Comparison of ENCODE assay signal across 1 cellular context in genomic region chr7:138890782-138891445, GRCh38.
TF ChIP-seq lines count a peak whose summit lies in the region.

No MANE protein-coding gene starts in this region.

TF ChIP-seq in HepG2, 621 proteins besides CTCF, POLR2A, EP300 and RAD21 (continued from another document and continues in another):
- TF ChIP-seq SAP130 (CRISPR knock-in tag; IDR thresholded peaks at IDR 0.05; ENCODE audit: low read depth) (peak; percentile 25; the same call in 1 of the 2 replicates), ZNF704 (CRISPR knock-in tag; IDR thresholded peaks at IDR 0.05; ENCODE audit: borderline replicate concordance) (no peak), ZNF720 (CRISPR knock-in tag; IDR thresholded peaks at IDR 0.05) (no peak), ZNF501 (CRISPR knock-in tag; IDR thresholded peaks at IDR 0.05) (peak; percentile 79; the same call in 1 of the 2 replicates), ZNF564 (CRISPR knock-in tag; IDR thresholded peaks at IDR 0.05) (no peak), ZIK1 (CRISPR knock-in tag; IDR thresholded peaks at IDR 0.05; ENCODE audit: borderline replicate concordance, low read depth) (no peak), ZNF597 (CRISPR knock-in tag; IDR thresholded peaks at IDR 0.05) (no peak), ZNF251 (CRISPR knock-in tag; IDR thresholded peaks at IDR 0.05) (no peak), CBX1 (IDR thresholded peaks at IDR 0.05; ENCODE audit: low read depth) (no peak), SOX6 (IDR thresholded peaks at IDR 0.05) (no peak), SOX6 (CRISPR knock-in tag; IDR thresholded peaks at IDR 0.05) (no peak; the same call in 1 of the 2 replicates), KDM5A (IDR thresholded peaks at IDR 0.05; ENCODE audit: borderline replicate concordance, low read length) (no peak), ISX (CRISPR knock-in tag; conservative IDR thresholded peaks at IDR 0.05) (no peak), GZF1 (CRISPR knock-in tag; IDR thresholded peaks at IDR 0.05) (no peak), GATAD1 (CRISPR knock-in tag; IDR thresholded peaks at IDR 0.05) (no peak), AKAP8 (CRISPR knock-in tag; IDR thresholded peaks at IDR 0.05) (no peak), ZNF780A (CRISPR knock-in tag; IDR thresholded peaks at IDR 0.05) (no peak), ZFP37 (CRISPR knock-in tag; IDR thresholded peaks at IDR 0.05; ENCODE audit: borderline replicate concordance) (no peak), ZNF235 (CRISPR knock-in tag; IDR thresholded peaks at IDR 0.05; ENCODE audit: borderline replicate concordance) (no peak), ZBTB42 (CRISPR knock-in tag; IDR thresholded peaks at IDR 0.05) (no peak), PHF5A (CRISPR knock-in tag; IDR thresholded peaks at IDR 0.05; ENCODE audit: low read depth, unreplicated experiment) (no peak), SIN3B (IDR thresholded peaks at IDR 0.05; ENCODE audit: low read length) (no peak), ZSCAN25 (CRISPR knock-in tag; IDR thresholded peaks at IDR 0.05) (no peak), ZNF547 (CRISPR knock-in tag; IDR thresholded peaks at IDR 0.05) (no peak), TCF12 (IDR thresholded peaks at IDR 0.05) (no peak), TCF12 (CRISPR knock-in tag; IDR thresholded peaks at IDR 0.05) (no peak), ZNF263 (CRISPR knock-in tag; IDR thresholded peaks at IDR 0.05) (0 out of 2 replicates have a peak, but pooled peaks have one; percentile 15), HDAC1 (CRISPR knock-in tag; IDR thresholded peaks at IDR 0.05) (0 out of 2 replicates have a peak, but pooled peaks have one; percentile 32), ZNF136 (CRISPR knock-in tag; IDR thresholded peaks at IDR 0.05; ENCODE audit: low read depth) (no peak), ATF7-NPFF (CRISPR knock-in tag; IDR thresholded peaks at IDR 0.05; ENCODE audit: low read depth) (no peak), ZBTB38 (CRISPR knock-in tag; IDR thresholded peaks at IDR 0.05) (no peak), ZFP36L1 (CRISPR knock-in tag; IDR thresholded peaks at IDR 0.05) (no peak), ZNF484 (CRISPR knock-in tag; IDR thresholded peaks at IDR 0.05; ENCODE audit: borderline replicate concordance, low read depth) (no peak), FOXO4 (CRISPR knock-in tag; conservative IDR thresholded peaks at IDR 0.05) (no peak), ZFP91 (CRISPR knock-in tag; IDR thresholded peaks at IDR 0.05; ENCODE audit: borderline replicate concordance) (peak; percentile 43; the same call in 1 of the 2 replicates), ZNF672 (CRISPR knock-in tag; IDR thresholded peaks at IDR 0.05) (no peak), MIER2 (CRISPR knock-in tag; IDR thresholded peaks at IDR 0.05) (no peak), ZNF567 (CRISPR knock-in tag; IDR thresholded peaks at IDR 0.05; ENCODE audit: borderline replicate concordance) (no peak), NFE2 (CRISPR knock-in tag; IDR thresholded peaks at IDR 0.05) (no peak)
- TF ChIP-seq, protein P1, sequence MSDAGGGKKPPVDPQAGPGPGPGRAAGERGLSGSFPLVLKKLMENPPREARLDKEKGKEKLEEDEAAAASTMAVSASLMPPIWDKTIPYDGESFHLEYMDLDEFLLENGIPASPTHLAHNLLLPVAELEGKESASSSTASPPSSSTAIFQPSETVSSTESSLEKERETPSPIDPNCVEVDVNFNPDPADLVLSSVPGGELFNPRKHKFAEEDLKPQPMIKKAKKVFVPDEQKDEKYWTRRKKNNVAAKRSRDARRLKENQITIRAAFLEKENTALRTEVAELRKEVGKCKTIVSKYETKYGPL (CRISPR knock-in tag; IDR thresholded peaks at IDR 0.05) = no peak
- TF ChIP-seq, protein P2, sequence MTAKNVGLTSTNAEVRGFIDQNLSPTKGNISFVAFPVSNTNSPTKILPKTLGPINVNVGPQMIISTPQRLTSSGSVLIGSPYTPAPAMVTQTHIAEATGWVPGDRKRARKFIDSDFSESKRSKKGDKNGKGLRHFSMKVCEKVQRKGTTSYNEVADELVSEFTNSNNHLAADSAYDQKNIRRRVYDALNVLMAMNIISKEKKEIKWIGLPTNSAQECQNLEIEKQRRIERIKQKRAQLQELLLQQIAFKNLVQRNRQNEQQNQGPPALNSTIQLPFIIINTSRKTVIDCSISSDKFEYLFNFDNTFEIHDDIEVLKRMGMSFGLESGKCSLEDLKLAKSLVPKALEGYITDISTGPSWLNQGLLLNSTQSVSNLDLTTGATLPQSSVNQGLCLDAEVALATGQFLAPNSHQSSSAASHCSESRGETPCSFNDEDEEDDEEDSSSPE (CRISPR knock-in tag; IDR thresholded peaks at IDR 0.05) = no peak
- TF ChIP-seq, protein P3, sequence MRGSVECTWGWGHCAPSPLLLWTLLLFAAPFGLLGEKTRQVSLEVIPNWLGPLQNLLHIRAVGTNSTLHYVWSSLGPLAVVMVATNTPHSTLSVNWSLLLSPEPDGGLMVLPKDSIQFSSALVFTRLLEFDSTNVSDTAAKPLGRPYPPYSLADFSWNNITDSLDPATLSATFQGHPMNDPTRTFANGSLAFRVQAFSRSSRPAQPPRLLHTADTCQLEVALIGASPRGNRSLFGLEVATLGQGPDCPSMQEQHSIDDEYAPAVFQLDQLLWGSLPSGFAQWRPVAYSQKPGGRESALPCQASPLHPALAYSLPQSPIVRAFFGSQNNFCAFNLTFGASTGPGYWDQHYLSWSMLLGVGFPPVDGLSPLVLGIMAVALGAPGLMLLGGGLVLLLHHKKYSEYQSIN (CRISPR knock-in tag; IDR thresholded peaks at IDR 0.05; ENCODE audit: borderline replicate concordance) = no peak
- TF ChIP-seq, protein P4, sequence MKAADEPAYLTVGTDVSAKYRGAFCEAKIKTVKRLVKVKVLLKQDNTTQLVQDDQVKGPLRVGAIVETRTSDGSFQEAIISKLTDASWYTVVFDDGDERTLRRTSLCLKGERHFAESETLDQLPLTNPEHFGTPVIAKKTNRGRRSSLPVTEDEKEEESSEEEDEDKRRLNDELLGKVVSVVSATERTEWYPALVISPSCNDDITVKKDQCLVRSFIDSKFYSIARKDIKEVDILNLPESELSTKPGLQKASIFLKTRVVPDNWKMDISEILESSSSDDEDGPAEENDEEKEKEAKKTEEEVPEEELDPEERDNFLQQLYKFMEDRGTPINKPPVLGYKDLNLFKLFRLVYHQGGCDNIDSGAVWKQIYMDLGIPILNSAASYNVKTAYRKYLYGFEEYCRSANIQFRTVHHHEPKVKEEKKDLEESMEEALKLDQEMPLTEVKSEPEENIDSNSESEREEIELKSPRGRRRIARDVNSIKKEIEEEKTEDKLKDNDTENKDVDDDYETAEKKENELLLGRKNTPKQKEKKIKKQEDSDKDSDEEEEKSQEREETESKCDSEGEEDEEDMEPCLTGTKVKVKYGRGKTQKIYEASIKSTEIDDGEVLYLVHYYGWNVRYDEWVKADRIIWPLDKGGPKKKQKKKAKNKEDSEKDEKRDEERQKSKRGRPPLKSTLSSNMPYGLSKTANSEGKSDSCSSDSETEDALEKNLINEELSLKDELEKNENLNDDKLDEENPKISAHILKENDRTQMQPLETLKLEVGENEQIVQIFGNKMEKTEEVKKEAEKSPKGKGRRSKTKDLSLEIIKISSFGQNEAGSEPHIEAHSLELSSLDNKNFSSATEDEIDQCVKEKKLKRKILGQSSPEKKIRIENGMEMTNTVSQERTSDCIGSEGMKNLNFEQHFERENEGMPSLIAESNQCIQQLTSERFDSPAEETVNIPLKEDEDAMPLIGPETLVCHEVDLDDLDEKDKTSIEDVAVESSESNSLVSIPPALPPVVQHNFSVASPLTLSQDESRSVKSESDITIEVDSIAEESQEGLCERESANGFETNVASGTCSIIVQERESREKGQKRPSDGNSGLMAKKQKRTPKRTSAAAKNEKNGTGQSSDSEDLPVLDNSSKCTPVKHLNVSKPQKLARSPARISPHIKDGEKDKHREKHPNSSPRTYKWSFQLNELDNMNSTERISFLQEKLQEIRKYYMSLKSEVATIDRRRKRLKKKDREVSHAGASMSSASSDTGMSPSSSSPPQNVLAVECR (CRISPR knock-in tag; IDR thresholded peaks at IDR 0.05; ENCODE audit: borderline replicate concordance) = no peak; the same call in 1 of the 2 replicates
- TF ChIP-seq, protein P5, sequence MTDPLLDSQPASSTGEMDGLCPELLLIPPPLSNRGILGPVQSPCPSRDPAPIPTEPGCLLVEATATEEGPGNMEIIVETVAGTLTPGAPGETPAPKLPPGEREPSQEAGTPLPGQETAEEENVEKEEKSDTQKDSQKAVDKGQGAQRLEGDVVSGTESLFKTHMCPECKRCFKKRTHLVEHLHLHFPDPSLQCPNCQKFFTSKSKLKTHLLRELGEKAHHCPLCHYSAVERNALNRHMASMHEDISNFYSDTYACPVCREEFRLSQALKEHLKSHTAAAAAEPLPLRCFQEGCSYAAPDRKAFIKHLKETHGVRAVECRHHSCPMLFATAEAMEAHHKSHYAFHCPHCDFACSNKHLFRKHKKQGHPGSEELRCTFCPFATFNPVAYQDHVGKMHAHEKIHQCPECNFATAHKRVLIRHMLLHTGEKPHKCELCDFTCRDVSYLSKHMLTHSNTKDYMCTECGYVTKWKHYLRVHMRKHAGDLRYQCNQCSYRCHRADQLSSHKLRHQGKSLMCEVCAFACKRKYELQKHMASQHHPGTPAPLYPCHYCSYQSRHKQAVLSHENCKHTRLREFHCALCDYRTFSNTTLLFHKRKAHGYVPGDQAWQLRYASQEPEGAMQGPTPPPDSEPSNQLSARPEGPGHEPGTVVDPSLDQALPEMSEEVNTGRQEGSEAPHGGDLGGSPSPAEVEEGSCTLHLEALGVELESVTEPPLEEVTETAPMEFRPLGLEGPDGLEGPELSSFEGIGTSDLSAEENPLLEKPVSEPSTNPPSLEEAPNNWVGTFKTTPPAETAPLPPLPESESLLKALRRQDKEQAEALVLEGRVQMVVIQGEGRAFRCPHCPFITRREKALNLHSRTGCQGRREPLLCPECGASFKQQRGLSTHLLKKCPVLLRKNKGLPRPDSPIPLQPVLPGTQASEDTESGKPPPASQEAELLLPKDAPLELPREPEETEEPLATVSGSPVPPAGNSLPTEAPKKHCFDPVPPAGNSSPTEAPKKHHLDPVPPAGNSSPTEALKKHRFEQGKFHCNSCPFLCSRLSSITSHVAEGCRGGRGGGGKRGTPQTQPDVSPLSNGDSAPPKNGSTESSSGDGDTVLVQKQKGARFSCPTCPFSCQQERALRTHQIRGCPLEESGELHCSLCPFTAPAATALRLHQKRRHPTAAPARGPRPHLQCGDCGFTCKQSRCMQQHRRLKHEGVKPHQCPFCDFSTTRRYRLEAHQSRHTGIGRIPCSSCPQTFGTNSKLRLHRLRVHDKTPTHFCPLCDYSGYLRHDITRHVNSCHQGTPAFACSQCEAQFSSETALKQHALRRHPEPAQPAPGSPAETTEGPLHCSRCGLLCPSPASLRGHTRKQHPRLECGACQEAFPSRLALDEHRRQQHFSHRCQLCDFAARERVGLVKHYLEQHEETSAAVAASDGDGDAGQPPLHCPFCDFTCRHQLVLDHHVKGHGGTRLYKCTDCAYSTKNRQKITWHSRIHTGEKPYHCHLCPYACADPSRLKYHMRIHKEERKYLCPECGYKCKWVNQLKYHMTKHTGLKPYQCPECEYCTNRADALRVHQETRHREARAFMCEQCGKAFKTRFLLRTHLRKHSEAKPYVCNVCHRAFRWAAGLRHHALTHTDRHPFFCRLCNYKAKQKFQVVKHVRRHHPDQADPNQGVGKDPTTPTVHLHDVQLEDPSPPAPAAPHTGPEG (CRISPR knock-in tag; IDR thresholded peaks at IDR 0.05) = no peak
- TF ChIP-seq, protein P6, sequence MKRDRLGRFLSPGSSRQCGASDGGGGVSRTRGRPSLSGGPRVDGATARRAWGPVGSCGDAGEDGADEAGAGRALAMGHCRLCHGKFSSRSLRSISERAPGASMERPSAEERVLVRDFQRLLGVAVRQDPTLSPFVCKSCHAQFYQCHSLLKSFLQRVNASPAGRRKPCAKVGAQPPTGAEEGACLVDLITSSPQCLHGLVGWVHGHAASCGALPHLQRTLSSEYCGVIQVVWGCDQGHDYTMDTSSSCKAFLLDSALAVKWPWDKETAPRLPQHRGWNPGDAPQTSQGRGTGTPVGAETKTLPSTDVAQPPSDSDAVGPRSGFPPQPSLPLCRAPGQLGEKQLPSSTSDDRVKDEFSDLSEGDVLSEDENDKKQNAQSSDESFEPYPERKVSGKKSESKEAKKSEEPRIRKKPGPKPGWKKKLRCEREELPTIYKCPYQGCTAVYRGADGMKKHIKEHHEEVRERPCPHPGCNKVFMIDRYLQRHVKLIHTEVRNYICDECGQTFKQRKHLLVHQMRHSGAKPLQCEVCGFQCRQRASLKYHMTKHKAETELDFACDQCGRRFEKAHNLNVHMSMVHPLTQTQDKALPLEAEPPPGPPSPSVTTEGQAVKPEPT (CRISPR knock-in tag; IDR thresholded peaks at IDR 0.05; ENCODE audit: low read depth) = no peak
